ENCODE assay signal across 10 cellular contexts in genomic region chr6:18148304-18149025, GRCh38. TPM values are rescaled to one million over a fixed set of nuclear protein-coding genes. Genes with fewer than 3 reads are reported as not detected.
A peak's percentile ranks its signal among the peaks of the same experiment; 100 is the strongest.
DNase-seq lines count a peak whose midpoint lies in the region; ATAC-seq and TF ChIP-seq lines count a peak whose summit lies in the region.
"Had no signal": no experiment of that assay in that cellular context is flagged by ENCODE, and none has a peak within 500 bp of the region (broad histone marks: within the 10 kb centered on the region; RNA-seq: fewer than 3 reads in every experiment).

No MANE protein-coding gene starts in this region.

- TF ChIP-seq RAD21 in Ishikawa (IDR thresholded peaks at IDR 0.05; ENCODE audit: low read depth), result no peak

- TF ChIP-seq EP300 in Ishikawa (IDR thresholded peaks at IDR 0.05; ENCODE audit: borderline replicate concordance), result no peak

- ATAC-seq in left colon (peak; percentile 69), GM21360 (IDR thresholded peaks at IDR 0.05; ENCODE audit: unreplicated experiment) (no peak)

- no peak overlapping the region for H3K4me3 ChIP-seq in AG09309 (ENCODE audit: control insufficient read depth, low read depth, low read length)

- TF ChIP-seq CTCF in AG09309 (IDR thresholded peaks at IDR 0.05; ENCODE audit: control insufficient read depth, insufficient read depth, low read depth, low read length, missing control alignments), result no peak

- peak; percentile 92 for DNase-seq in AG09309 (ENCODE audit: low read depth)
- DNase-seq in astrocyte of the hippocampus (ENCODE audit: low read depth, low spot score), result peak; percentile 59
- DNase-seq in left colon, result peak; percentile 43 to 69
- no peak for DNase-seq in NCI-H526 treated with DMSO at 0.1 percent for 48 hours (lab: John Stamatoyannopoulos, UW)
- no peak for DNase-seq in cortex of kidney (lab: John Stamatoyannopoulos, UW)
- DNase-seq in NCI-H524 treated with DMSO at 0.1 percent for 48 hours (lab: John Stamatoyannopoulos, UW), result no peak
- DNase-seq: activated B cell treated with CpG ODN at 0.5 μM for 24 hours, substantia nigra had no signal

- intact Hi-C loops in left colon (cut with DNase I, micrococcal nuclease), result no loop called here

TF ChIP-seq in Ishikawa, 13 proteins besides CTCF, POLR2A, EP300 and RAD21:
- 0 out of 2 replicates have a peak, but pooled peaks have one; percentile 20 for TF ChIP-seq TEAD4 (IDR thresholded peaks at IDR 0.05)
- TF ChIP-seq ZBTB7A (IDR thresholded peaks at IDR 0.05; ENCODE audit: low read depth), result no peak
- TF ChIP-seq CEBPB (IDR thresholded peaks at IDR 0.05), result peak; percentile 88

RNA-seq across cellular contexts. Expression of gene TPMT, which starts 6.4 kb away (rescaled TPM):
- 10 to 100 TPM; 53.4 to 60.0 TPM for total RNA-seq in left colon

RNA-seq across cellular contexts. Expression of gene KDM1B, which starts 6.8 kb away (rescaled TPM):
- 10 to 100 TPM; 33.7 to 38.3 TPM for total RNA-seq in left colon

RNA-seq across cellular contexts. Expression of gene NHLRC1, which starts 26.0 kb away (rescaled TPM):
- total RNA-seq in left colon, result 1 to 10 TPM; 2.3 TPM

Comparison
In these comparisons a context has a peak if more than half of its experiments do, and no peak if none do; other contexts are left out.
1. DNase-seq: peak in AG09309 (single experiment), astrocyte of the hippocampus (single experiment) and left colon (2 of 2); none in NCI-H526 treated with DMSO at 0.1 percent for 48 hours (single experiment), cortex of kidney (single experiment) and NCI-H524 treated with DMSO at 0.1 percent for 48 hours (single experiment).